In genomic region chr6:47690209-47690608, GRCh38 we compare ENCODE assay signal across 2 cellular contexts.
TF ChIP-seq lines count a peak whose summit lies in the region.

No MANE protein-coding gene starts in this region.

TF ChIP-seq in HCT116, 20 proteins besides CTCF, POLR2A, EP300 and RAD21 (continued from another document):
- TF ChIP-seq ATF3 (IDR thresholded peaks at IDR 0.05), result no peak
- TF ChIP-seq POLR2AphosphoS5 (IDR thresholded peaks at IDR 0.05; ENCODE audit: low read depth, low read length), result no peak
- TF ChIP-seq ELF1 (IDR thresholded peaks at IDR 0.05; ENCODE audit: borderline replicate concordance, low read depth), result no peak

TF ChIP-seq in WTC11, 78 proteins besides CTCF, POLR2A, EP300 and RAD21 (continued from another document):
- TF ChIP-seq SMAD3 (CRISPR knock-in tag; IDR thresholded peaks at IDR 0.05; ENCODE audit: borderline replicate concordance) (no peak), AFF4 (CRISPR knock-in tag; IDR thresholded peaks at IDR 0.05; ENCODE audit: borderline replicate concordance) (no peak), ZSCAN18 (CRISPR knock-in tag; IDR thresholded peaks at IDR 0.05) (no peak), JAZF1 (CRISPR knock-in tag; IDR thresholded peaks at IDR 0.05) (no peak), GTF2I (CRISPR knock-in tag; conservative IDR thresholded peaks at IDR 0.05) (no peak), NR1H2 (CRISPR knock-in tag; IDR thresholded peaks at IDR 0.05) (no peak), GRHL2 (CRISPR knock-in tag; IDR thresholded peaks at IDR 0.05; ENCODE audit: insufficient replicate concordance, severe bottlenecking) (no peak), ZNF281 (CRISPR knock-in tag; IDR thresholded peaks at IDR 0.05) (no peak)
